ENCODE assay signal across 20 cellular contexts in genomic region chr5:40660751-40661150, GRCh38. TPM values are rescaled to one million over a fixed set of nuclear protein-coding genes. Genes with fewer than 3 reads are reported as not detected.
DNase-seq lines count a peak whose midpoint lies in the region; ATAC-seq and TF ChIP-seq lines count a peak whose summit lies in the region.
"Had no signal": no experiment of that assay in that cellular context is flagged by ENCODE, and none has a peak within 500 bp of the region (broad histone marks: within the 10 kb centered on the region; RNA-seq: fewer than 3 reads in every experiment).

No MANE protein-coding gene starts in this region.

- no peak overlapping the region for H2AFZ ChIP-seq in DND-41 (ENCODE audit: low read depth, low read length)
- H2AFZ ChIP-seq: GM23248 had no signal

- H3K4me3 ChIP-seq in DND-41 (ENCODE audit: low read depth in 1 of 2, low read length in 2 of 2) (no peak overlapping the region), testis (no peak overlapping the region)
- H3K4me3 ChIP-seq: A549; BLaER1 treated with 17β-estradiol and CSF1 and Interleukin-3, amounts not matched to agents 10 nM and 100 nM; GM23248 had no signal

- intact Hi-C loops in testis (cut with DNase I; ENCODE audit: low total_unique reads) = no loop called here

- TF ChIP-seq CTCF in DND-41 (IDR thresholded peaks at IDR 0.05; ENCODE audit: borderline replicate concordance, extremely low read depth, low read length, poor library complexity, severe bottlenecking) = no peak
- no peak for TF ChIP-seq CTCF in testis (IDR thresholded peaks at IDR 0.05)

- DNase-seq in DND-41 = no peak
- peak; percentile 50 for DNase-seq in NCI-H69 (lab: John Stamatoyannopoulos, UW)
- peak; percentile 67 for DNase-seq in renal cortical epithelial cell (ENCODE audit: low read depth)
- DNase-seq in cerebellar nuclear complex (lab: John Stamatoyannopoulos, UW) = no peak
- no peak for DNase-seq in testis
- DNase-seq: 8988T; ACHN; AML-193; BE2C; Calu3; CD4-positive, alpha-beta T cell; CD8-positive, alpha-beta memory T cell; DMS53; DMS79 treated with DMSO at 0.1 percent for 48 hours; GM23248; H9 had no signal

- TF ChIP-seq POLR2A in testis (IDR thresholded peaks at IDR 0.05) = no peak

- H3K27ac ChIP-seq in DND-41 (ENCODE audit: low read length) (no peak overlapping the region), testis (no peak overlapping the region)
- H3K27ac ChIP-seq: A549; BLaER1 treated with 17β-estradiol and CSF1 and Interleukin-3, amounts not matched to agents 10 nM and 100 nM; GM23248 had no signal

- H3K4me2 ChIP-seq in DND-41 (ENCODE audit: insufficient read depth, low read length) = no peak overlapping the region
- H3K4me2 ChIP-seq: A549 had no signal

- no peaks in the 10 kb centered on the region for H3K9me3 ChIP-seq in DND-41 (ENCODE audit: insufficient read depth, low read length, severe bottlenecking)
- H3K9me3 ChIP-seq in testis = no peaks in the 10 kb centered on the region
- H3K9me3 ChIP-seq: A549, BE2C had no signal

- ATAC-seq in DND-41 (ENCODE audit: insufficient read depth, low read depth) (peak; percentile 24; the same call in 1 of the 3 replicates), GM18861 (IDR thresholded peaks at IDR 0.05; ENCODE audit: unreplicated experiment) (no peak)
- ATAC-seq: A549, HCT116 had no signal

- H3K9ac ChIP-seq in DND-41 (ENCODE audit: low read depth, low read length) = no peak overlapping the region
- H3K9ac ChIP-seq: BLaER1 treated with 17β-estradiol and CSF1 and Interleukin-3, amounts not matched to agents 10 nM and 100 nM; GM23248 had no signal

- H3K27me3 ChIP-seq in DND-41 (ENCODE audit: insufficient read depth, low read length, poor library complexity) = no peaks in the 10 kb centered on the region
- H3K27me3 ChIP-seq in testis = no peaks in the 10 kb centered on the region
- H3K27me3 ChIP-seq: BE2C; BLaER1 treated with 17β-estradiol and CSF1 and Interleukin-3, amounts not matched to agents 10 nM and 100 nM had no signal

- H3K79me2 ChIP-seq in DND-41 (ENCODE audit: insufficient read depth, low read length) = no peaks in the 10 kb centered on the region

- H4K20me1 ChIP-seq in DND-41 (ENCODE audit: insufficient read depth, low read length) = no peaks in the 10 kb centered on the region
- H4K20me1 ChIP-seq: BLaER1 treated with 17β-estradiol and CSF1 and Interleukin-3, amounts not matched to agents 10 nM and 100 nM had no signal

- no peaks in the 10 kb centered on the region for H3K36me3 ChIP-seq in DND-41 (ENCODE audit: insufficient read depth, low read length)
- H3K36me3 ChIP-seq in testis (ENCODE audit: low read depth, missing control alignments) = no peaks in the 10 kb centered on the region
- H3K36me3 ChIP-seq: BE2C; BLaER1 treated with 17β-estradiol and CSF1 and Interleukin-3, amounts not matched to agents 10 nM and 100 nM had no signal

- 88 to 94% methylated on average over 2 of the region's 2 CpGs for WGBS in testis, 2 donors

- H3K4me1 ChIP-seq in DND-41 (ENCODE audit: insufficient read depth, low read length) = peaks cover 8% of the 10 kb centered on the region
- H3K4me1 ChIP-seq in testis = no peaks in the 10 kb centered on the region
- H3K4me1 ChIP-seq: A549, BE2C had no signal

RNA-seq across cellular contexts. Expression of gene PTGER4, which starts 19.0 kb away (rescaled TPM):
- total RNA-seq in renal cortical epithelial cell = 1.6 and 13.5 TPM in 2 replicates
- 10 to 100 TPM; 10.1 to 10.4 TPM for total RNA-seq in testis
- polyA plus RNA-seq in testis (ENCODE audit: insufficient read depth, low read depth, low replicate concordance) = 8.7 TPM
- total RNA-seq: GM23248 had no signal

Comparison
In these comparisons a context has a peak if more than half of its experiments do, and no peak if none do; other contexts are left out.
1. DNase-seq: peak in NCI-H69 (single experiment) and renal cortical epithelial cell (single experiment); none in DND-41 (single experiment), cerebellar nuclear complex (0 of 2) and testis (single experiment).